26 cellular contexts compared by ENCODE assay signal in the genomic region with DNA sequence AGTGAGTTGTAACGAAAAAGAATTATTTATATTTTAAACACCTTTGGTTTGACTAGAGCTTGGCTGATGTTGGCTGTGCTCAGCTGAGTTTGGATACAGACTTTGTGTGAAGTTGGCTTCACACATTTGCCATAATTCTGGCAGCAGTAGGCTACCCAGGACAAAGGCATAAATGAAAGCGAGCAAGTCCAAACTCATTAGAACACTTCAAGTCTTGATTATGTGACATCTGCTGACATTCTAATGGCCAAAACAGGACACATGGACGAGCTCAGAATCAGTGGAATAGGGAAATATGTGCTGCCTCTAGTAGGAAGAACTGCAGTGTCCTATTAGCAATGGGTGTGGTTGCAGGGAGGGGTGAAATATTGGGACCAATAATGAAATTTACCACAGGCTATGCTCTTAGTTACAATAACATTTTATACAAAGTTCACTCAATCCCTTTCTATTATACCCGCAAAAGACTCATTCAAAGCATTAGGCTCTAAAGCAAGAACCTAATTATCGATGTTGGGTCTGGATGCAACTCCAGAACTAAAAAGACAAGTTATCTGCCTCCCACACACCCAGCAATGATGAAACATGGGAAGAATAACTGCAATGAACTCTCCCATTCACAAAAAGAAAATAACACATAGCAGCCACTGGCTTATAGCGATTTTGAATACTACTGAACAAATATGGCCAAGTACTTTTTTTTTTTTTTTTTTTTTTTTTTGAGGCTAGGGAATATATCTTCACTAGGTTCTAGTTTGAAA.
"Had no signal": no experiment of that assay in that cellular context is flagged by ENCODE, and none has a peak within 500 bp of the region (broad histone marks: within the 10 kb centered on the region; RNA-seq: fewer than 3 reads in every experiment).

No MANE protein-coding gene starts in this region.

- DNase-seq: hypothalamus; immature natural killer cell; left cardiac atrium; left lung; mesendoderm; naive B cell; natural killer cell; ovary; right lobe of liver; stimulated activated CD4-positive, alpha-beta T cell treated with anti-CD3 and anti-CD28 coated beads, Interleukin-1b, Interleukin-23, amount 100 ng/mL, for 48 hours; stimulated activated CD4-positive, alpha-beta T cell treated with anti-CD3 and anti-CD28 coated beads, Interleukin-2, amount 100 ng/mL, for 48 hours; stimulated activated CD4-positive, alpha-beta T cell treated with anti-CD3 and anti-CD28 coated beads, Interleukin-4, amount 100 ng/mL, for 4 hours; stimulated activated CD8-positive, alpha-beta memory T cell treated with anti-CD3 and anti-CD28 coated beads, Interleukin-4, amount 100 ng/mL, for 48 hours; stimulated activated naive CD4-positive, alpha-beta T cell treated with Interleukin-2 at 50 U/mL for 16 hours; stimulated activated naive CD8-positive, alpha-beta T cell treated with anti-CD3 and anti-CD28 coated beads, Interleukin-15, amount 100 ng/mL, for 72 hours; substantia nigra; uterus had no signal

- H3K9me3 ChIP-seq: left lung, ovary, right atrium auricular region, right lobe of liver, tibial nerve, uterus had no signal

- H3K27ac Mint-ChIP-seq: immature natural killer cell; mesothelial cell of epicardium; naive B cell; natural killer cell; progenitor cell of endocrine pancreas; stimulated activated memory B cell treated with anti-CD40 and anti-IgM and Interleukin-4, amounts not matched to agents 10 μg/mL and 1 μg/mL and 100 μg/mL, for 72 hours; stimulated activated naive CD8-positive, alpha-beta T cell treated with anti-CD3 and anti-CD28 coated beads, Interleukin-15, amount 100 ng/mL, for 72 hours; type B pancreatic cell had no signal

- ATAC-seq: left cardiac atrium; left lung; natural killer cell; right lobe of liver; stimulated activated memory B cell treated with anti-CD40 and anti-IgM and Interleukin-4, amounts not matched to agents 10 μg/mL and 1 μg/mL and 100 μg/mL, for 72 hours; stimulated activated naive CD8-positive, alpha-beta T cell treated with anti-CD3 and anti-CD28 coated beads, Interleukin-15, amount 100 ng/mL, for 72 hours had no signal

- H3K27ac ChIP-seq: left lung, ovary, right atrium auricular region, right lobe of liver, tibial nerve, uterus had no signal

- H3K9me3 Mint-ChIP-seq: immature natural killer cell; natural killer cell; stimulated activated naive CD8-positive, alpha-beta T cell treated with anti-CD3 and anti-CD28 coated beads, Interleukin-15, amount 100 ng/mL, for 72 hours; type B pancreatic cell had no signal

- FAIRE-seq: islet of Langerhans had no signal

- H3K4me1 Mint-ChIP-seq: immature natural killer cell; naive B cell; natural killer cell; stimulated activated memory B cell treated with anti-CD40 and anti-IgM and Interleukin-4, amounts not matched to agents 10 μg/mL and 1 μg/mL and 100 μg/mL, for 72 hours; stimulated activated naive CD8-positive, alpha-beta T cell treated with anti-CD3 and anti-CD28 coated beads, Interleukin-15, amount 100 ng/mL, for 72 hours had no signal

- H3K27me3 ChIP-seq: left lung, ovary, right atrium auricular region, right lobe of liver, tibial nerve, uterus had no signal

- H3K36me3 Mint-ChIP-seq: immature natural killer cell; mesothelial cell of epicardium; naive B cell; natural killer cell; stimulated activated memory B cell treated with anti-CD40 and anti-IgM and Interleukin-4, amounts not matched to agents 10 μg/mL and 1 μg/mL and 100 μg/mL, for 72 hours; type B pancreatic cell had no signal

- H3K4me3 Mint-ChIP-seq: immature natural killer cell; mesothelial cell of epicardium; naive B cell; natural killer cell; stimulated activated memory B cell treated with anti-CD40 and anti-IgM and Interleukin-4, amounts not matched to agents 10 μg/mL and 1 μg/mL and 100 μg/mL, for 72 hours; stimulated activated naive CD8-positive, alpha-beta T cell treated with anti-CD3 and anti-CD28 coated beads, Interleukin-15, amount 100 ng/mL, for 72 hours; type B pancreatic cell had no signal

- H3K4me2 ChIP-seq: smooth muscle cell had no signal

- H3K4me3 ChIP-seq: left lung, lung, ovary, right atrium auricular region, right lobe of liver, smooth muscle cell, tibial nerve, uterus had no signal

- H3K36me3 ChIP-seq: left lung, ovary, right atrium auricular region, right lobe of liver, tibial nerve, uterus had no signal

- H3K27me3 Mint-ChIP-seq: stimulated activated memory B cell treated with anti-CD40 and anti-IgM and Interleukin-4, amounts not matched to agents 10 μg/mL and 1 μg/mL and 100 μg/mL, for 72 hours; stimulated activated naive CD8-positive, alpha-beta T cell treated with anti-CD3 and anti-CD28 coated beads, Interleukin-15, amount 100 ng/mL, for 72 hours; type B pancreatic cell had no signal

- H3K4me1 ChIP-seq: left lung, right atrium auricular region, right lobe of liver, tibial nerve, uterus had no signal
